ENCODE assay signal across 21 cellular contexts in genomic region chr1:245388687-245389086, GRCh38.
"Had no signal": no experiment of that assay in that cellular context is flagged by ENCODE, and none has a peak within 500 bp of the region (broad histone marks: within the 10 kb centered on the region; RNA-seq: fewer than 3 reads in every experiment).

No MANE protein-coding gene starts in this region.

- H3K9me3 Mint-ChIP-seq: neural crest cell had no signal

- H3K4me3 Mint-ChIP-seq: naive thymus-derived CD4-positive, alpha-beta T cell; neural crest cell had no signal

- H3K27me3 ChIP-seq: gastrocnemius medialis, ovary, right atrium auricular region, sigmoid colon, stomach had no signal

- H3K36me3 Mint-ChIP-seq: naive thymus-derived CD4-positive, alpha-beta T cell had no signal

- DNase-seq: effector memory CD4-positive, alpha-beta T cell; gastrocnemius medialis; heart right ventricle; hypothalamus; islet precursor cell; mesendoderm; naive thymus-derived CD4-positive, alpha-beta T cell; ovary; sigmoid colon; stimulated activated CD4-positive, alpha-beta T cell treated with anti-CD3 and anti-CD28 coated beads, Interleukin-2, amount 100 ng/mL, for 24 hours; stimulated activated naive CD4-positive, alpha-beta T cell; stomach; substantia nigra; transverse colon had no signal

- H3K27ac ChIP-seq: gastrocnemius medialis, heart right ventricle, ovary, right atrium auricular region, skin epidermis, stomach, thoracic aorta, transverse colon had no signal

- H3K4me3 ChIP-seq: gastrocnemius medialis, heart right ventricle, ovary, right atrium auricular region, skin epidermis, stomach, thoracic aorta, transverse colon had no signal

- FAIRE-seq: endometrium had no signal

- H3K9me3 ChIP-seq: gastrocnemius medialis, ovary, sigmoid colon, stomach, thoracic aorta, transverse colon had no signal

- ATAC-seq: esophagus mucosa; gastrocnemius medialis; heart right ventricle; left lobe of liver; naive thymus-derived CD4-positive, alpha-beta T cell had no signal

- H3K27ac Mint-ChIP-seq: naive thymus-derived CD4-positive, alpha-beta T cell had no signal

- H3K36me3 ChIP-seq: gastrocnemius medialis, heart right ventricle, ovary, right atrium auricular region, sigmoid colon, stomach, thoracic aorta, transverse colon had no signal

- H3K4me1 ChIP-seq: gastrocnemius medialis, heart right ventricle, right atrium auricular region, transverse colon had no signal
